Comparison of ENCODE assay signal across 26 cellular contexts in the genomic region with DNA sequence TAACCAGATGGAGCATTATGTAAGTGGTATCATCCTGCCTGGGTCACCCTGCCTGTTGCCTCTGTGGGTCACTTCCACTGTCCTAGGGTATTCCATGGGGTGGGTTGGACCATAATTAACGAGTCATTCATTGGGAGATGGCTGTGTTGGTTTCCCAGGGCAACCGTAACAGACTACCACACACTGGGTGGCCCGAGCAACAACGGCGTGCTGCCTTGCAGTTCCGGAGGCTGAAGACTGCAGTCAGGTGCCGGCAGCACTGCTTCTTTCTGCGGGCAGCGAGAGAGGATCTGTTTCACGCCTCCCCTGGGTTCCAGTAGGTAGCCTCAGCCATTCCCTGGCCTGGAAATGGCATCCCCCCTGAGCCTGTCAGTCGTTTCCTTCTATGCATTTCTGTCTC. TPM values are rescaled to one million over a fixed set of nuclear protein-coding genes. Genes with fewer than 3 reads are reported as not detected.
DNase-seq lines count a peak whose midpoint lies in the region; ATAC-seq and TF ChIP-seq lines count a peak whose summit lies in the region.
"Had no signal": no experiment of that assay in that cellular context is flagged by ENCODE, and none has a peak within 500 bp of the region (broad histone marks: within the 10 kb centered on the region; RNA-seq: fewer than 3 reads in every experiment).

No MANE protein-coding gene starts in this region.

- no peaks in the 10 kb centered on the region for H3K9me3 Mint-ChIP-seq in WTC11
- H3K9me3 Mint-ChIP-seq in activated CD4-positive, alpha-beta T cell treated with anti-CD3 and anti-CD28 coated beads for 36 hours (ENCODE audit: low read depth): no peaks in the 10 kb centered on the region
- H3K9me3 Mint-ChIP-seq: effector memory CD8-positive, alpha-beta T cell had no signal

- CTCF ChIA-PET in WTC11 (lab: Charles Lee): interaction anchor here (1.1 to 1.8 kb wide), 3 partner anchors 13 to 210 kb away, joined by 3 to 13 read pairs (median 6); no protein-coding TSS in a partner anchor
- CTCF ChIA-PET in activated CD4-positive, alpha-beta T cell treated with anti-CD3 and anti-CD28 coated beads for 36 hours (lab: Charles Lee): interaction anchor here (0.7 kb wide), 1 partner anchor 190 kb away, joined by 3 read pairs; no protein-coding TSS in a partner anchor

- no peak for TF ChIP-seq CTCF in WTC11 (IDR thresholded peaks at IDR 0.05)

- H3K36me3 Mint-ChIP-seq in WTC11: no peaks in the 10 kb centered on the region
- no peaks in the 10 kb centered on the region for H3K36me3 Mint-ChIP-seq in activated CD4-positive, alpha-beta T cell treated with anti-CD3 and anti-CD28 coated beads for 36 hours (ENCODE audit: low read depth)

- H3K27me3 Mint-ChIP-seq in WTC11 (ENCODE audit: low read depth): no peaks in the 10 kb centered on the region
- H3K27me3 Mint-ChIP-seq in activated CD4-positive, alpha-beta T cell treated with anti-CD3 and anti-CD28 coated beads for 36 hours: no peaks in the 10 kb centered on the region
- H3K27me3 Mint-ChIP-seq: effector memory CD8-positive, alpha-beta T cell had no signal

- H3K4me3 Mint-ChIP-seq in WTC11: no peak overlapping the region; the same call in 1 of the 2 replicates
- H3K4me3 Mint-ChIP-seq in activated CD4-positive, alpha-beta T cell treated with anti-CD3 and anti-CD28 coated beads for 36 hours: no peak overlapping the region
- H3K4me3 Mint-ChIP-seq: effector memory CD8-positive, alpha-beta T cell; nephron had no signal

- POLR2A ChIA-PET in WTC11 (lab: Charles Lee): no interaction called here
- POLR2A ChIA-PET in activated CD4-positive, alpha-beta T cell treated with anti-CD3 and anti-CD28 coated beads for 36 hours (lab: Charles Lee): no interaction called here

- peaks cover 24% of the 10 kb centered on the region for H3K4me1 Mint-ChIP-seq in WTC11
- peaks cover 6% of the 10 kb centered on the region for H3K4me1 Mint-ChIP-seq in activated CD4-positive, alpha-beta T cell treated with anti-CD3 and anti-CD28 coated beads for 36 hours

- intact Hi-C loops in activated CD4-positive, alpha-beta T cell treated with anti-CD3 and anti-CD28 coated beads for 36 hours (cut with DNase I, micrococcal nuclease): no loop called here

- ATAC-seq in WTC11 (peak; percentile 82), GM21528 (IDR thresholded peaks at IDR 0.05; ENCODE audit: low FRiP score, unreplicated experiment) (no peak)
- no peak for ATAC-seq in activated CD4-positive, alpha-beta T cell treated with anti-CD3 and anti-CD28 coated beads for 36 hours
- ATAC-seq: effector memory CD8-positive, alpha-beta T cell; esophagus mucosa; foreskin keratinocyte; heart left ventricle; Panc1; sciatic nerve had no signal

- DNase-seq in NCI-H146 (lab: John Stamatoyannopoulos, UW) (peak; percentile 61), WTC11 (ENCODE audit: low spot score) (peak; percentile 67), iPS-NIHi11 (ENCODE audit: low spot score) (peak; percentile 48), retina (peak; percentile 81), DMS53 (lab: John Stamatoyannopoulos, UW) (no peak)
- no peak for DNase-seq in activated CD4-positive, alpha-beta T cell treated with anti-CD3 and anti-CD28 coated beads for 36 hours
- DNase-seq: activated CD4-positive, alpha-beta T cell treated with anti-CD3 and anti-CD28 coated beads, Interleukin-2, amount 50 U/mL, for 4 hours; activated naive CD4-positive, alpha-beta T cell treated with Interleukin-2 at 50 U/mL for 16 hours; Caco-2; DMS79 treated with DMSO at 0.1 percent for 48 hours; effector memory CD8-positive, alpha-beta T cell; foreskin keratinocyte; heart left ventricle; NCI-H1092 treated with DMSO at 0.1 percent for 48 hours; NCI-H2081 treated with DMSO at 0.1 percent for 48 hours; NCI-H446; SHP77 treated with DMSO at 0.1 percent for 48 hours; stimulated activated CD4-positive, alpha-beta T cell treated with anti-CD3 and anti-CD28 coated beads, Interleukin-12 subunit alpha, Interleukin-12 subunit beta, amount 100 ng/mL, for 4 hours; stimulated activated CD4-positive, alpha-beta T cell treated with anti-CD3 and anti-CD28 coated beads, Interleukin-4, amount 100 ng/mL, for 1 hour; T-helper 9 cell; upper lobe of left lung had no signal

- H3K27ac Mint-ChIP-seq in WTC11: no peak overlapping the region; the same call in 1 of the 2 replicates
- no peak overlapping the region for H3K27ac Mint-ChIP-seq in activated CD4-positive, alpha-beta T cell treated with anti-CD3 and anti-CD28 coated beads for 36 hours
- H3K27ac Mint-ChIP-seq: nephron had no signal

TF ChIP-seq in WTC11, 78 proteins besides CTCF, POLR2A, EP300 and RAD21:
- TF ChIP-seq JAZF1 (CRISPR knock-in tag; IDR thresholded peaks at IDR 0.05): no peak
- TF ChIP-seq, protein P1, sequence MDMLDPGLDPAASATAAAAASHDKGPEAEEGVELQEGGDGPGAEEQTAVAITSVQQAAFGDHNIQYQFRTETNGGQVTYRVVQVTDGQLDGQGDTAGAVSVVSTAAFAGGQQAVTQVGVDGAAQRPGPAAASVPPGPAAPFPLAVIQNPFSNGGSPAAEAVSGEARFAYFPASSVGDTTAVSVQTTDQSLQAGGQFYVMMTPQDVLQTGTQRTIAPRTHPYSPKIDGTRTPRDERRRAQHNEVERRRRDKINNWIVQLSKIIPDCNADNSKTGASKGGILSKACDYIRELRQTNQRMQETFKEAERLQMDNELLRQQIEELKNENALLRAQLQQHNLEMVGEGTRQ (CRISPR knock-in tag; IDR thresholded peaks at IDR 0.05): 0 out of 2 replicates have a peak, but pooled peaks have one; percentile 9
TF ChIP-seq in WTC11: peak in this region for 1.

RNA-seq across cellular contexts. Expression of a gene that starts 28.9 kb away (rescaled TPM):
- 57.0 to 63.7 TPM (median 59.6 TPM) in 3 replicates for total RNA-seq in WTC11 (2021)
- total RNA-seq in activated CD4-positive, alpha-beta T cell treated with anti-CD3 and anti-CD28 coated beads for 36 hours: 10 to 100 TPM; 39.1 to 40.3 TPM

Comparison
In these comparisons a context has a peak if more than half of its experiments do, and no peak if none do; other contexts are left out.
1. DNase-seq: peak in NCI-H146 (single experiment), WTC11 (single experiment), iPS-NIHi11 (single experiment) and retina (single experiment); none in DMS53 (single experiment) and activated CD4-positive, alpha-beta T cell treated with anti-CD3 and anti-CD28 coated beads for 36 hours (single experiment).